In the genomic region with DNA sequence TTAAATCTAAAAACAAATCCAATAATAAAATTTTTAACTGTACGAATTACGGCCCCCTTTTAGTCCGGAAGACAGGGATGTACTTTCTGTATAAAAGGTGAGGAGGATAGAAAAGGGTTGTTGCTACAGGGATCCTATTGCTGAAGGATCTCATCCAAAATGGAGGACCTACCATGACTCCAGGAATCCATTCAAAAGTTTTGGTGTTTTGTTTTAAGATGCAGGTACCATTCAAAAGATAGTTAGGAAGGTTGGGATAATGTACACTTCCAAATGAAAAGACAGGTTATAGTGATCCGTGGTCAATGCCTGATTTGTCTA, we compare ENCODE assay signal across 8 cellular contexts. TPM values are rescaled to one million over a fixed set of nuclear protein-coding genes. Genes with fewer than 3 reads are reported as not detected.
DNase-seq lines count a peak whose midpoint lies in the region; ATAC-seq, FAIRE-seq and TF ChIP-seq lines count a peak whose summit lies in the region.

No MANE protein-coding gene starts in this region.

- DNase-seq in A549 (ENCODE audit: low read depth in 1 of 2, low spot score in 1 of 2): peak; percentile 27 to 37
- DNase-seq in breast epithelium (ENCODE audit: low spot score in 2 of 2): no peak
- DNase-seq in NCI-H2196 (lab: John Stamatoyannopoulos, UW; ENCODE audit: unreplicated experiment): no peak
- DNase-seq in occipital lobe (lab: John Stamatoyannopoulos, UW): no peak

- H3K4me2 ChIP-seq in A549: peak overlapping the region; percentile 79

- no peak for TF ChIP-seq RAD21 in A549 (conservative IDR thresholded peaks at IDR 0.05 in 1 of 2, IDR thresholded peaks at IDR 0.05 in 1 of 2)

- H3K4me1 ChIP-seq in A549 (peaks cover 47% of the 10 kb centered on the region), HEK293 (ENCODE audit: control insufficient read depth, insufficient read depth, low read length) (peaks cover 49% of the 10 kb centered on the region), breast epithelium (peaks cover 0 to 3% of the 10 kb centered on the region in 2 donors), mucosa of stomach (ENCODE audit: control insufficient read depth, insufficient read depth, low read length) (no peaks in the 10 kb centered on the region)

- H3K9ac ChIP-seq in mucosa of stomach (ENCODE audit: low read length): peak overlapping the region; percentile 84

- H3K36me3 ChIP-seq in HEK293 (ENCODE audit: control insufficient read depth in 2 of 2, insufficient read depth in 1 of 2, low read length in 2 of 2) (no peaks in the 10 kb centered on the region; a peak in 1 of 3 replicates), breast epithelium (no peaks in the 10 kb centered on the region), mucosa of stomach (ENCODE audit: control insufficient read depth, insufficient read depth, low read length) (no peaks in the 10 kb centered on the region)

- H3K27me3 ChIP-seq in breast epithelium: no peaks in the 10 kb centered on the region
- no peaks in the 10 kb centered on the region for H3K27me3 ChIP-seq in mucosa of stomach (ENCODE audit: control insufficient read depth, insufficient read depth, low read length)

- no peak for FAIRE-seq in A549 (lab: Jason Lieb, UNC)

- no peak for TF ChIP-seq EP300 in A549 (IDR thresholded peaks at IDR 0.05)

- peak overlapping the region; percentile 95 to 100 for H3K27ac ChIP-seq in A549
- peak overlapping the region; percentile 100; the same call in 1 of the 2 replicates for H3K27ac ChIP-seq in HEK293 (ENCODE audit: extremely low read depth, low read depth, low read length)
- peak overlapping the region; percentile 97 to 99 for H3K27ac ChIP-seq in breast epithelium

- no peaks in the 10 kb centered on the region for H3K9me3 ChIP-seq in A549
- no peaks in the 10 kb centered on the region for H3K9me3 ChIP-seq in HEK293 (ENCODE audit: control insufficient read depth, insufficient read depth, low read depth, low read length)
- H3K9me3 ChIP-seq in breast epithelium: no peaks in the 10 kb centered on the region
- H3K9me3 ChIP-seq in mucosa of stomach (ENCODE audit: control insufficient read depth, low read length): no peaks in the 10 kb centered on the region

- no peak for ATAC-seq in A549
- ATAC-seq in GM21825 (IDR thresholded peaks at IDR 0.05; ENCODE audit: unreplicated experiment): no peak
- no peak for ATAC-seq in GM18909 (IDR thresholded peaks at IDR 0.05; ENCODE audit: poor library complexity, unreplicated experiment)

- POLR2A ChIA-PET in A549 (lab: Yijun Ruan, JAX) (interaction anchor here (0.9 to 2.6 kb wide), 6 partner anchors 46 to 159 kb away, joined by 3 to 26 read pairs (median 13); a partner anchor contains a TSS), HEK293 (lab: Yijun Ruan, JAX) (interaction anchor here (0.7 to 3.1 kb wide), 17 partner anchors 9 to 408 kb away, joined by 3 to 40 read pairs (median 7); a partner anchor contains a TSS)

- CTCF ChIA-PET in A549 (lab: Yijun Ruan, JAX): interaction anchor here (1.3 to 4.7 kb wide), 6 partner anchors 20 to 158 kb away, joined by 3 to 43 read pairs (median 6); no protein-coding TSS in a partner anchor
- CTCF ChIA-PET in HEK293 (lab: Yijun Ruan, JAX): interaction anchor here (0.6 to 2.5 kb wide), 10 partner anchors 17 to 282 kb away, joined by 3 to 24 read pairs (median 5); no protein-coding TSS in a partner anchor

- 17% methylated on average over 4 of the region's 4 CpGs for whole genome bisulfite sequencing in A549 (ENCODE audit: missing lambda C conversion rate)

- intact Hi-C loops in breast epithelium (cut with DNase I; ENCODE audit: low total_unique reads): no loop called here

- H3K4me3 ChIP-seq in A549 (peak overlapping the region; percentile 93), HEK293 (ENCODE audit: low read depth, low read length) (no peak overlapping the region; the same call in 1 of the 2 replicates), breast epithelium (peak overlapping the region; percentile 94 to 95 (median 95)), mucosa of stomach (ENCODE audit: low read length) (no peak overlapping the region)

- TF ChIP-seq POLR2A in A549 (IDR thresholded peaks at IDR 0.05; ENCODE audit: low read length) (no peak), breast epithelium (IDR thresholded peaks at IDR 0.05) (no peak)

- TF ChIP-seq CTCF in A549 (IDR thresholded peaks at IDR 0.05) (no peak), HEK293 (tag by site-specific recombination; IDR thresholded peaks at IDR 0.05) (no peak), breast epithelium (IDR thresholded peaks at IDR 0.05) (no peak)

TF ChIP-seq in A549, 52 proteins besides CTCF, POLR2A, EP300 and RAD21:
- no peak for TF ChIP-seq ZSCAN20 (CRISPR knock-in tag; IDR thresholded peaks at IDR 0.05)
- no peak for TF ChIP-seq NPAS2 (CRISPR knock-in tag; IDR thresholded peaks at IDR 0.05; ENCODE audit: borderline replicate concordance)
- no peak for TF ChIP-seq EHF (CRISPR knock-in tag; IDR thresholded peaks at IDR 0.05)

TF ChIP-seq in HEK293, 187 proteins besides CTCF, POLR2A, EP300 and RAD21:
- 0 out of 2 replicates have a peak, but pooled peaks have one; percentile 7 for TF ChIP-seq ZNF335 (tag by site-specific recombination; conservative IDR thresholded peaks at IDR 0.05)
- TF ChIP-seq ZNF571 (tag by site-specific recombination; IDR thresholded peaks at IDR 0.05): no peak
- TF ChIP-seq, protein P1, sequence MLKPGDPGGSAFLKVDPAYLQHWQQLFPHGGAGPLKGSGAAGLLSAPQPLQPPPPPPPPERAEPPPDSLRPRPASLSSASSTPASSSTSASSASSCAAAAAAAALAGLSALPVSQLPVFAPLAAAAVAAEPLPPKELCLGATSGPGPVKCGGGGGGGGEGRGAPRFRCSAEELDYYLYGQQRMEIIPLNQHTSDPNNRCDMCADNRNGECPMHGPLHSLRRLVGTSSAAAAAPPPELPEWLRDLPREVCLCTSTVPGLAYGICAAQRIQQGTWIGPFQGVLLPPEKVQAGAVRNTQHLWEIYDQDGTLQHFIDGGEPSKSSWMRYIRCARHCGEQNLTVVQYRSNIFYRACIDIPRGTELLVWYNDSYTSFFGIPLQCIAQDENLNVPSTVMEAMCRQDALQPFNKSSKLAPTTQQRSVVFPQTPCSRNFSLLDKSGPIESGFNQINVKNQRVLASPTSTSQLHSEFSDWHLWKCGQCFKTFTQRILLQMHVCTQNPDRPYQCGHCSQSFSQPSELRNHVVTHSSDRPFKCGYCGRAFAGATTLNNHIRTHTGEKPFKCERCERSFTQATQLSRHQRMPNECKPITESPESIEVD (tag by site-specific recombination; IDR thresholded peaks at IDR 0.05): peak; percentile 11; the same call in 1 of the 2 replicates
TF ChIP-seq in HEK293: peak in this region for 2.

RNA-seq across cellular contexts. Expression of a gene that starts 1.3 kb away (rescaled TPM):
- polyA plus RNA-seq in A549 (2011; rRNA removed): 124 and 142 TPM in 2 replicates
- polyA plus RNA-seq in A549 (2012; cell fraction: cytosol; rRNA removed): 32.6 and 33.0 TPM in 2 replicates
- polyA plus RNA-seq in A549 (2012; cell fraction: nucleus; rRNA removed): 19.3 and 23.0 TPM in 2 replicates
- polyA plus RNA-seq in A549 (2017; fragmentation: RNase III; extraction: RNeasy Plus Mini Kit Qiagen cat#74134 plus additional on column Dnase treatment): 155 to 172 TPM (median 167 TPM) in 3 replicates
- 97.3 and 100 TPM in 2 replicates for polyA minus RNA-seq in A549 (2011; rRNA and poly(A)+ RNA removed)
- 10 to 100 TPM; 36.2 to 62.9 (median 48.2) TPM for total RNA-seq in breast epithelium
- total RNA-seq in occipital lobe: 73.5 TPM

Comparison
In these comparisons a context has a peak if more than half of its experiments do, and no peak if none do; other contexts are left out.
1. DNase-seq: peak in A549 (2 of 2); none in breast epithelium (0 of 2), NCI-H2196 (single experiment) and occipital lobe (single experiment).
2. H3K4me3 ChIP-seq: peak in A549 (single experiment) and breast epithelium (3 of 3); none in HEK293 (single experiment) and mucosa of stomach (single experiment).
3. Peak in every context shown above with its lines, with median percentiles within 50 percentile points of each other: H3K27ac ChIP-seq.